In genomic region chr2:111919794-111920608, GRCh38 we compare ENCODE assay signal across 11 cellular contexts. TPM values are rescaled to one million over a fixed set of nuclear protein-coding genes. Genes with fewer than 3 reads are reported as not detected.
DNase-seq lines count a peak whose midpoint lies in the region; TF ChIP-seq lines count a peak whose summit lies in the region.
"Had no signal": no experiment of that assay in that cellular context is flagged by ENCODE, and none has a peak within 500 bp of the region (broad histone marks: within the 10 kb centered on the region; RNA-seq: fewer than 3 reads in every experiment).

No MANE protein-coding gene starts in this region.

- peaks cover 0 to 19% of the 10 kb centered on the region in 2 donors for H3K36me3 ChIP-seq in adrenal gland (replicated peaks in 1 of 2)
- H3K36me3 ChIP-seq: thoracic aorta had no signal

- H3K4me1 Mint-ChIP-seq in H9, result peaks cover 4 to 7% of the 10 kb centered on the region in 2 experiments; a peak in 3 of 4 replicates

- H3K27ac ChIP-seq in H9 (ENCODE audit: insufficient read length, low read depth, low read length), result no peak overlapping the region
- peak overlapping the region in 4 of 5 donors; percentile 31 to 67 (median 59) for H3K27ac ChIP-seq in adrenal gland
- H3K27ac ChIP-seq: thoracic aorta had no signal

- intact Hi-C loops in adrenal gland (cut with DNase I), result no loop called here

- no peak overlapping the region for H2BK12ac ChIP-seq in H9 (ENCODE audit: insufficient read length, low read depth, low read length)

- H3K4me3 ChIP-seq in adrenal gland, result no peak overlapping the region
- H3K4me3 ChIP-seq: thoracic aorta had no signal

- H3K9ac ChIP-seq in H9 (ENCODE audit: extremely low read depth, insufficient read length, low read length), result no peak overlapping the region

- no peak overlapping the region for H3K56ac ChIP-seq in H9 (ENCODE audit: insufficient read length, low read depth, low read length)

- H2BK15ac ChIP-seq in H9 (ENCODE audit: low read depth, low read length), result no peak overlapping the region

- no peaks in the 10 kb centered on the region for H3K36me3 Mint-ChIP-seq in H9 (ENCODE audit: insufficient read depth in 1 of 3, low read depth in 3 of 3)

- TF ChIP-seq CTCF in H9 (conservative IDR thresholded peaks at IDR 0.05), result no peak
- peak in 1 of 6 experiments; percentile 4 for TF ChIP-seq CTCF in adrenal gland (IDR thresholded peaks at IDR 0.05)

- peak in 1 of 2 donors; percentile 27 for TF ChIP-seq POLR2A in adrenal gland (IDR thresholded peaks at IDR 0.05)

- H3K4me1 ChIP-seq in H9 (ENCODE audit: insufficient read depth, low read length) (no peaks in the 10 kb centered on the region), adrenal gland (replicated peaks in 1 of 2) (peaks cover 9 to 29% of the 10 kb centered on the region in 2 donors)

- H3K9me3 ChIP-seq in H9 (ENCODE audit: control insufficient read depth, low read depth, low read length), result no peaks in the 10 kb centered on the region
- no peaks in the 10 kb centered on the region for H3K9me3 ChIP-seq in adrenal gland (replicated peaks in 1 of 3)
- H3K9me3 ChIP-seq: thoracic aorta had no signal

- peak overlapping the region; percentile 35 for H3K18ac ChIP-seq in H9 (ENCODE audit: insufficient read length, low read depth, low read length)

- no peak overlapping the region for H3K23ac ChIP-seq in H9 (ENCODE audit: insufficient read length, low read depth, low read length)

- H3K9me3 Mint-ChIP-seq in H9, result no peaks in the 10 kb centered on the region

- H4K20me1 ChIP-seq in H9 (ENCODE audit: control insufficient read depth, insufficient read depth, insufficient read length), result no peaks in the 10 kb centered on the region

- no peak overlapping the region for H2AK5ac ChIP-seq in H9 (ENCODE audit: insufficient read length, low read length)

- no peaks in the 10 kb centered on the region for H3K23me2 ChIP-seq in H9 (ENCODE audit: insufficient read length, low read depth, low read length, poor library complexity, severe bottlenecking)

- H3K4me2 ChIP-seq in H9 (ENCODE audit: insufficient read depth, insufficient read length, low read length), result no peak overlapping the region

- H4K8ac ChIP-seq in H9 (replicated peaks; ENCODE audit: insufficient read length, low read depth, low read length), result no peak overlapping the region

- H3K79me2 ChIP-seq in H9 (ENCODE audit: insufficient read depth, low read length), result no peaks in the 10 kb centered on the region

- no peak overlapping the region for H2BK20ac ChIP-seq in H9 (ENCODE audit: low read depth, low read length, poor library complexity, severe bottlenecking)

- no peaks in the 10 kb centered on the region for H3K79me1 ChIP-seq in H9 (ENCODE audit: insufficient read depth, low read depth, low read length, poor library complexity, severe bottlenecking)

- H3K27me3 ChIP-seq in H9 (ENCODE audit: insufficient read depth, low read length) (no peaks in the 10 kb centered on the region), adrenal gland (no peaks in the 10 kb centered on the region)

- peak overlapping the region in 1 of 3 experiments; percentile 79; a peak in 3 of 7 replicates for H3K27ac Mint-ChIP-seq in H9

- no peak overlapping the region for H2BK120ac ChIP-seq in H9 (ENCODE audit: low read depth, low read length, poor library complexity, severe bottlenecking)

- H3T11ph ChIP-seq in H9 (ENCODE audit: low read length), result no peak overlapping the region

- DNase-seq in H9, result no peak
- DNase-seq in adrenal gland, result peak; percentile 49 to 88 (median 80)
- peak in 35 of 51 donors; percentile 14 to 81 (median 50) for DNase-seq in hypothalamus (lab: John Stamatoyannopoulos, UW)
- peak; percentile 72 for DNase-seq in pulmonary artery endothelial cell (ENCODE audit: low read depth, low spot score)
- DNase-seq in SKM-1 treated with dmso at 0.1 percent for 144 hours (lab: John Stamatoyannopoulos, UW; ENCODE audit: unreplicated experiment), result no peak
- no peak for DNase-seq in DMS153 treated with DMSO at 0.1 percent for 48 hours (lab: John Stamatoyannopoulos, UW; ENCODE audit: unreplicated experiment)
- DNase-seq in NCI-H1436 treated with DMSO at 0.1 percent for 48 hours (lab: John Stamatoyannopoulos, UW), result no peak
- DNase-seq in NCI-H187 treated with DMSO at 0.1 percent for 48 hours (lab: John Stamatoyannopoulos, UW), result no peak
- DNase-seq: activated T-cell treated with anti-CD3 and anti-CD28 coated beads, Interleukin-2, amount 50 U/mL, for 1 hour; NCI-H2081 treated with DMSO at 0.1 percent for 48 hours had no signal

- H4K5ac ChIP-seq in H9 (ENCODE audit: insufficient read length, low read depth, low read length), result no peak overlapping the region

- H3K14ac ChIP-seq in H9 (ENCODE audit: insufficient read depth, low read length), result no peak overlapping the region

- no peak overlapping the region for H2BK5ac ChIP-seq in H9 (ENCODE audit: insufficient read length, low read length)

- H3K4me3 Mint-ChIP-seq in H9, result no peak overlapping the region

- no peak overlapping the region for H3K4ac ChIP-seq in H9 (ENCODE audit: low read depth, low read length)

- no CpG with 5 or more reads among the region's 8 CpGs for WGBS in H9 (ENCODE audit: extremely low coverage, insufficient read length, low lambda C conversion rate)
- WGBS in adrenal gland, 4 donors, result 34 to 44% (median 36%) methylated on average over 8 of the region's 8 CpGs

- no peak overlapping the region for H4K91ac ChIP-seq in H9 (ENCODE audit: insufficient read length, low read depth, low read length)

- no peak overlapping the region for H2AFZ ChIP-seq in H9 (ENCODE audit: low read length)

- H3K27me3 Mint-ChIP-seq in H9 (ENCODE audit: low read depth), result no peaks in the 10 kb centered on the region

RNA-seq across cellular contexts. Expression of gene MERTK, which starts 21.6 kb away (rescaled TPM):
- 4.2 and 4.8 TPM in 2 replicates for total RNA-seq in H9 (2021)
- 100 to 1,000 TPM in 1 of 8 donors, 10 to 100 TPM in 7; 33.3 to 152 (median 81.3) TPM for total RNA-seq in adrenal gland
- 10 to 100 TPM; 23.3 to 95.2 (median 66.5) TPM for polyA plus RNA-seq in adrenal gland
- total RNA-seq in pulmonary artery endothelial cell, result 25.0 and 33.6 TPM in 2 replicates

RNA-seq across cellular contexts. Expression of gene ANAPC1, which starts 36.0 kb away (rescaled TPM):
- total RNA-seq in H9 (2021), result 79.1 and 87.7 TPM in 2 replicates
- 10 to 100 TPM; 22.6 to 63.9 (median 26.3) TPM for total RNA-seq in adrenal gland
- polyA plus RNA-seq in adrenal gland, result 10 to 100 TPM in 1 of 3 donors, 1 to 10 TPM in 2; 5.4 to 16.1 (median 6.0) TPM
- total RNA-seq in pulmonary artery endothelial cell, result 77.4 and 104 TPM in 2 replicates

Comparison
In these comparisons a context has a peak if more than half of its experiments do, and no peak if none do; other contexts are left out.
1. DNase-seq: peak in adrenal gland (7 of 7), hypothalamus (35 of 51) and pulmonary artery endothelial cell (single experiment); none in H9 (single experiment), SKM-1 treated with dmso at 0.1 percent for 144 hours (single experiment), DMS153 treated with DMSO at 0.1 percent for 48 hours (single experiment), NCI-H1436 treated with DMSO at 0.1 percent for 48 hours (single experiment) and NCI-H187 treated with DMSO at 0.1 percent for 48 hours (single experiment).